1 cellular context compared by ENCODE assay signal in genomic region chr4:118835896-118836762, GRCh38.
A peak's percentile ranks its signal among the peaks of the same experiment; 100 is the strongest.
TF ChIP-seq lines count a peak whose summit lies in the region.

Gene SEC24D (minus strand): TSS chr4:118836126. CDS start chr4:118833696, 2,430 bp downstream.

TF ChIP-seq in SK-N-SH, 30 proteins besides CTCF, POLR2A, EP300 and RAD21 (continued from another document):
- no peak for TF ChIP-seq ZBTB33 (IDR thresholded peaks at IDR 0.05; ENCODE audit: borderline replicate concordance, low read depth)
- 0 out of 2 replicates have a peak, but pooled peaks have one; percentile 20 for TF ChIP-seq SMC3 (IDR thresholded peaks at IDR 0.05; ENCODE audit: low read depth, low read length)
- TF ChIP-seq SIN3A (IDR thresholded peaks at IDR 0.05; ENCODE audit: borderline replicate concordance, low read depth, low read length), result peak; percentile 75; the same call in 1 of the 2 replicates
- peak; percentile 96 for TF ChIP-seq NRF1 (IDR thresholded peaks at IDR 0.05; ENCODE audit: low read depth, low read length)
- no peak for TF ChIP-seq ELF1 (IDR thresholded peaks at IDR 0.05)
- peak; percentile 73 for TF ChIP-seq TAF1 (IDR thresholded peaks at IDR 0.05; ENCODE audit: borderline replicate concordance, low read depth, low read length)
- no peak; the same call in 1 of the 2 replicates for TF ChIP-seq TCF12 (IDR thresholded peaks at IDR 0.05)
- TF ChIP-seq USF2 (IDR thresholded peaks at IDR 0.05; ENCODE audit: borderline replicate concordance, low read depth, low read length), result no peak
- TF ChIP-seq GABPA (IDR thresholded peaks at IDR 0.05; ENCODE audit: low read depth), result no peak
- TF ChIP-seq PBX3 (IDR thresholded peaks at IDR 0.05), result peak; percentile 19; the same call in 1 of the 2 replicates
- peak; percentile 31 for TF ChIP-seq USF1 (IDR thresholded peaks at IDR 0.05; ENCODE audit: borderline replicate concordance, low read depth)
- TF ChIP-seq POLR2AphosphoS5 (IDR thresholded peaks at IDR 0.05; ENCODE audit: low read depth, low read length), result peak; percentile 36; the same call in 1 of the 2 replicates
- TF ChIP-seq GATA2 (CRISPR knock-in tag; IDR thresholded peaks at IDR 0.05), result no peak
- TF ChIP-seq REST (IDR thresholded peaks at IDR 0.05; ENCODE audit: low read depth, low read length), result no peak
- no peak for TF ChIP-seq NFIC (IDR thresholded peaks at IDR 0.05; ENCODE audit: borderline replicate concordance)
- TF ChIP-seq RXRA (IDR thresholded peaks at IDR 0.05; ENCODE audit: borderline replicate concordance, low read depth), result no peak
